In the genomic region with DNA sequence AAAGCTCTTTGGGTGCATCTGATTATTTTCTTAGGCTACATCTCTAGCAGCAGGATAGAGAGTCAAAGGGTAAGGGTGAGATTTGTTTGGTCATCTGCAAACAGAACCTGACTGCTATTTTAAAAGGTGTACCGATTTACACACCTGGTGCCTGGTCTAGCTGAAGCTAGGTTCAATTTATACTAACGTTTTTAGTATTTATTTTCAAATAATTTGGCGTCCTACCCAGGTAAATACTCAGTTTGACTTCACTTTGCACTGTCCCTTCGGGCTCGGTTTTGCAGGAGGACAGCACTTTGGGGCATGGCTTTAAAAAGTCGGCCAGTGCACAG, we compare ENCODE assay signal across 8 cellular contexts. TPM values are rescaled to one million over a fixed set of nuclear protein-coding genes. Genes with fewer than 3 reads are reported as not detected.
DNase-seq lines count a peak whose midpoint lies in the region; ATAC-seq and TF ChIP-seq lines count a peak whose summit lies in the region.

No MANE protein-coding gene starts in this region.

- peaks cover 4% of the 10 kb centered on the region for H3F3A ChIP-seq in smooth muscle cell (ENCODE audit: low read depth)

- ATAC-seq in HCT116 (no peak), T-helper 17 cell (no peak), right cardiac atrium (no peak), HG03039 (IDR thresholded peaks at IDR 0.05; ENCODE audit: unreplicated experiment) (no peak)

- no peak for TF ChIP-seq CTCF in HCT116 (IDR thresholded peaks at IDR 0.05 in 2 of 3, conservative IDR thresholded peaks at IDR 0.05 in 1 of 3; ENCODE audit: borderline replicate concordance in 1 of 3, insufficient read depth in 1 of 3, low read depth in 2 of 3, low read length in 2 of 3)
- no peak for TF ChIP-seq CTCF in smooth muscle cell (IDR thresholded peaks at IDR 0.05; ENCODE audit: borderline replicate concordance, insufficient read depth, poor library complexity, severe bottlenecking)

- H3K4me3 ChIP-seq in HCT116 (replicated peaks in 1 of 2; ENCODE audit: low read depth in 1 of 2, low read length in 2 of 2): peak overlapping the region; percentile 59 to 97
- H3K4me3 ChIP-seq in right cardiac atrium (ENCODE audit: low read length): peak overlapping the region; percentile 69
- peak overlapping the region; percentile 82 for H3K4me3 ChIP-seq in smooth muscle cell

- H3K4me3 Mint-ChIP-seq in T-helper 17 cell: peak overlapping the region; percentile 96

- H3K27me3 Mint-ChIP-seq in T-helper 17 cell: no peaks in the 10 kb centered on the region

- peak overlapping the region; percentile 92 for H3K9ac ChIP-seq in HCT116 (ENCODE audit: low read length)
- H3K9ac ChIP-seq in smooth muscle cell (ENCODE audit: low read depth): peak overlapping the region; percentile 95

- peaks cover 16% of the 10 kb centered on the region for H3K4me1 Mint-ChIP-seq in T-helper 17 cell

- peak overlapping the region; percentile 91 for H3K27ac ChIP-seq in HCT116 (ENCODE audit: low read depth, low read length)
- H3K27ac ChIP-seq in right cardiac atrium (ENCODE audit: low read length): peak overlapping the region; percentile 99
- H3K27ac ChIP-seq in smooth muscle cell (ENCODE audit: low read depth): peak overlapping the region; percentile 96

- no peak for TF ChIP-seq RAD21 in HCT116 (IDR thresholded peaks at IDR 0.05; ENCODE audit: low read depth)

- H3K36me3 ChIP-seq in HCT116 (ENCODE audit: control insufficient read depth in 1 of 2, insufficient read depth in 2 of 2, low read length in 2 of 2) (peaks cover 0 to 18% of the 10 kb centered on the region in 2 experiments; a peak in 1 of 4 replicates), smooth muscle cell (ENCODE audit: low read depth) (no peaks in the 10 kb centered on the region)

- BruUV-seq in HCT116 (replicated peaks; lab: Mats Ljungman, UMichigan): TSS peak; percentile 87

- intact Hi-C loops in HCT116 (cut with micrococcal nuclease): loop anchor here (2.0 kb wide), 1 partner anchor 302 kb away; a partner anchor contains a TSS
- intact Hi-C loops in right cardiac atrium (cut with DNase I): no loop called here

- peaks cover 3% of the 10 kb centered on the region for H3K36me3 Mint-ChIP-seq in T-helper 17 cell (ENCODE audit: low read depth)

- POLR2A ChIA-PET in HCT116 (lab: Charles Lee): no interaction called here

- H3K9me3 ChIP-seq in HCT116 (ENCODE audit: control insufficient read depth in 1 of 2, insufficient read depth in 1 of 2, low read depth in 1 of 2, low read length in 2 of 2): no peaks in the 10 kb centered on the region
- no peaks in the 10 kb centered on the region for H3K9me3 ChIP-seq in T-helper 17 cell (ENCODE audit: control insufficient read depth, low read length, poor library complexity, severe bottlenecking)
- no peaks in the 10 kb centered on the region for H3K9me3 ChIP-seq in right cardiac atrium (ENCODE audit: control insufficient read depth, low read length)
- H3K9me3 ChIP-seq in smooth muscle cell (replicated peaks; ENCODE audit: low read depth): no peaks in the 10 kb centered on the region

- no peaks in the 10 kb centered on the region for H3K9me2 ChIP-seq in HCT116 (ENCODE audit: insufficient read depth)

- H3K4me2 ChIP-seq in HCT116 (ENCODE audit: low read length) (peak overlapping the region; percentile 83), smooth muscle cell (peak overlapping the region; percentile 91)

- CTCF ChIA-PET in HCT116 (lab: Charles Lee): interaction anchor here (1.1 to 1.6 kb wide), 4 partner anchors 18 to 370 kb away, joined by 3 to 6 read pairs (median 5); no protein-coding TSS in a partner anchor

- peaks cover 42% of the 10 kb centered on the region for H3K79me2 ChIP-seq in HCT116 (ENCODE audit: insufficient read depth, low read length)
- H3K79me2 ChIP-seq in smooth muscle cell (ENCODE audit: low read depth): peaks cover 38% of the 10 kb centered on the region

- peak overlapping the region; percentile 55 for H2AFZ ChIP-seq in HCT116 (ENCODE audit: low read depth, low read length, poor library complexity, severe bottlenecking)
- H2AFZ ChIP-seq in smooth muscle cell (ENCODE audit: low read depth): peak overlapping the region; percentile 93

- WGBS in right cardiac atrium: 5% methylated on average over 6 of the region's 6 CpGs
- WGBS in smooth muscle cell (ENCODE audit: low lambda C conversion rate): 6% methylated on average over 6 of the region's 6 CpGs

- RAD21 ChIA-PET in HCT116 (lab: Charles Lee; ENCODE audit: low non-redundant PET in 1 of 2, low total read pairs in 2 of 2, uncharacterized antibody in 2 of 2, unreplicated experiment in 2 of 2): interaction anchor here in 1 of 2 experiments (0.6 to 1.4 kb wide), 2 partner anchors 27 to 35 kb away, joined by 3 to 5 read pairs; no protein-coding TSS in a partner anchor

- DNase-seq in HCT116 (ENCODE audit: low read depth, low spot score) (no peak), T-helper 17 cell (no peak), right cardiac atrium (no peak), smooth muscle cell (lab: John Stamatoyannopoulos, UW; ENCODE audit: unreplicated experiment) (no peak), dedifferentiated amniotic fluid mesenchymal stem cell (ENCODE audit: extremely low spot score) (no peak), erythroblast (lab: John Stamatoyannopoulos, UW) (no peak)
- no peak for DNase-seq in stimulated activated CD4-positive, alpha-beta T cell treated with anti-CD3 and anti-CD28 coated beads, Interleukin-2, amount 100 ng/mL, for 48 hours

- TF ChIP-seq POLR2A in HCT116 (IDR thresholded peaks at IDR 0.05; ENCODE audit: borderline replicate concordance, extremely low read depth, insufficient read depth, insufficient read length) (no peak), erythroblast (IDR thresholded peaks at IDR 0.05; ENCODE audit: low read length) (no peak)

- H4K20me1 ChIP-seq in HCT116 (ENCODE audit: insufficient read depth) (no peaks in the 10 kb centered on the region), smooth muscle cell (ENCODE audit: low read depth) (no peaks in the 10 kb centered on the region)

- H3K27ac Mint-ChIP-seq in T-helper 17 cell: peak overlapping the region; percentile 97

- H3K27me3 ChIP-seq in HCT116 (ENCODE audit: insufficient read depth, low read length) (no peaks in the 10 kb centered on the region), right cardiac atrium (ENCODE audit: control insufficient read depth, insufficient read depth) (no peaks in the 10 kb centered on the region), smooth muscle cell (ENCODE audit: low read depth) (no peaks in the 10 kb centered on the region)

- peaks cover 12 to 34% of the 10 kb centered on the region in 2 experiments for H3K4me1 ChIP-seq in HCT116 (ENCODE audit: control insufficient read depth in 1 of 2, insufficient read depth in 2 of 2, low read length in 2 of 2)
- H3K4me1 ChIP-seq in right cardiac atrium (ENCODE audit: control insufficient read depth, insufficient read depth, low read length): peaks cover 2% of the 10 kb centered on the region
- H3K4me1 ChIP-seq in smooth muscle cell (ENCODE audit: low read depth): peaks cover 20% of the 10 kb centered on the region

TF ChIP-seq in HCT116, 20 proteins besides CTCF, POLR2A, EP300 and RAD21:
- TF ChIP-seq ZFX (IDR thresholded peaks at IDR 0.05) (no peak), CBX3 (IDR thresholded peaks at IDR 0.05; ENCODE audit: low read depth) (0 out of 2 replicates have a peak, but pooled peaks have one; percentile 25)

RNA-seq across cellular contexts. Expression of a gene that starts 0.7 kb away (rescaled TPM):
- total RNA-seq in HCT116 (2021; ENCODE audit: unreplicated experiment): 24.3 TPM
- polyA plus RNA-seq in HCT116 (2012): 44.5 and 56.2 TPM in 2 replicates
- 10 to 100 TPM; 19.1 to 21.6 TPM for total RNA-seq in T-helper 17 cell
- total RNA-seq in right cardiac atrium: 10 to 100 TPM; 25.0 to 32.4 (median 25.8) TPM
- polyA plus RNA-seq in right cardiac atrium: 29.3 TPM
- 25.1 and 29.4 TPM in 2 replicates for total RNA-seq in smooth muscle cell
- 32.5 and 38.7 TPM in 2 replicates for polyA plus RNA-seq in smooth muscle cell

RNA-seq across cellular contexts. Expression of a gene that starts 0.7 kb away (rescaled TPM):
- total RNA-seq in HCT116 (2021; ENCODE audit: unreplicated experiment) (27.9 TPM), T-helper 17 cell (1 to 10 TPM; 3.5 to 6.5 TPM), right cardiac atrium (1 to 10 TPM; 2.0 to 4.5 (median 3.6) TPM), smooth muscle cell (14.1 and 14.7 TPM in 2 replicates)
- 15.0 and 28.3 TPM in 2 replicates for polyA plus RNA-seq in HCT116 (2012)
- polyA plus RNA-seq in right cardiac atrium (1.6 TPM), smooth muscle cell (9.3 and 15.3 TPM in 2 replicates)
